ENCODE assay signal across 9 cellular contexts in the genomic region with DNA sequence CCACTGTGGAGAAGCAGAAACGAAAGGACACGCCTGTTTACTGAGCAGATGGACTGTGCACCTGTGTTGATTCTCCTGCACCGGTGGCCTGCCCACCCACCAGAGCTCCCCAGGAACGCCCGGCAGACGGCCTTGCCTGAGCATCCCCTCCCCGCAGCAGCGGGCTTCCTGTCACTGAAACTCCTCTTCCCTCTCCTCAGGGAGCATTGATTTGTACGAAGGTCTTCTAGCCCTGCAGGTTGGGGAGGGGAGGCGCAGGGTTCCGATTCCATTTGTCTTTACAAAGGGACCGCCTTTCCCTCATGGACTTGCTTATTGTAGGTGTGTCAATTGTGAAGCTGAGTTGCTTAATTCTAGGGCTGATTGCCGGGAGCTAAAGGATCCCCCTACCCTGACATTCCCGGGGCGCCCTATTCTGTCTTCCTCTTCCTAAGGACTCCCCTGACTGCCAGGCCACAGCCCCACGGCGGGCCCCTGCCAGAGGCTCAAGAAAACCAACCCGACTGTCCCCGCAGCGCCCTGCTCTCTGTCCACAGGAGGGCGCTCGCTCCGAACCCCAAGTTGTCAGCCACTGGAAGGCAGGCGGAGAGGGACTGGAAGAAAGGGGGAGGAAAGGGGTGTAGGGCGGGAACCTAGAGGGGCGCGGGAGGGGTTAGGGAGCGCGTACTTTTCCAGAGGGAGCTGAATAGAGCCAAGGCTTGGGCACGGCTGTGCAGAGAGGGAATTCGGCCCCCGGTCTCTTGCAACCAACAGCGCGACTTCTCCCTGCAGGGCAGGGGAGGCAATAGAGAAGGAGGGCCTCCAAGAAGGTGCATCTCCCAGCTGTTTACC. TPM values are rescaled to one million over a fixed set of nuclear protein-coding genes. Genes with fewer than 3 reads are reported as not detected.
DNase-seq lines count a peak whose midpoint lies in the region; ATAC-seq and TF ChIP-seq lines count a peak whose summit lies in the region.
"Had no signal": no experiment of that assay in that cellular context is flagged by ENCODE, and none has a peak within 500 bp of the region (broad histone marks: within the 10 kb centered on the region; RNA-seq: fewer than 3 reads in every experiment).

No MANE protein-coding gene starts in this region.

- H3K4me1 ChIP-seq in suprapubic skin: peaks cover 60% of the 10 kb centered on the region

- H3K4me3 ChIP-seq in MG63 (peak overlapping the region; percentile 95), suprapubic skin (peak overlapping the region; percentile 80)

- no peak for TF ChIP-seq EP300 in suprapubic skin (IDR thresholded peaks at IDR 0.05)

- no peaks in the 10 kb centered on the region for H3K27me3 ChIP-seq in MG63
- H3K27me3 ChIP-seq in suprapubic skin: no peaks in the 10 kb centered on the region

- no peak for ATAC-seq in GM19395 (IDR thresholded peaks at IDR 0.05; ENCODE audit: unreplicated experiment)

- 18% methylated on average over 26 of the region's 34 CpGs for WGBS in suprapubic skin

- no peaks in the 10 kb centered on the region for H3K9me3 Mint-ChIP-seq in activated naive CD8-positive, alpha-beta T cell treated with anti-CD3 and anti-CD28 coated beads for 36 hours
- H3K9me3 Mint-ChIP-seq in glutamatergic neuron (ENCODE audit: unreplicated experiment): no peaks in the 10 kb centered on the region

- H3K27me3 Mint-ChIP-seq in activated naive CD8-positive, alpha-beta T cell treated with anti-CD3 and anti-CD28 coated beads for 36 hours: no peaks in the 10 kb centered on the region
- no peaks in the 10 kb centered on the region for H3K27me3 Mint-ChIP-seq in glutamatergic neuron (ENCODE audit: unreplicated experiment)

- TF ChIP-seq CTCF in glutamatergic neuron (IDR thresholded peaks at IDR 0.05; ENCODE audit: partially characterized antibody, unreplicated experiment) (peak; percentile 82), suprapubic skin (IDR thresholded peaks at IDR 0.05) (peak; percentile 94 to 97)

- H3K9me3 ChIP-seq in MG63: no peaks in the 10 kb centered on the region
- H3K9me3 ChIP-seq in suprapubic skin: no peaks in the 10 kb centered on the region

- peak overlapping the region; percentile 99 for H3K27ac ChIP-seq in suprapubic skin
- H3K27ac ChIP-seq: VCaP had no signal

- peak overlapping the region; percentile 93 for H3K4me3 Mint-ChIP-seq in activated naive CD8-positive, alpha-beta T cell treated with anti-CD3 and anti-CD28 coated beads for 36 hours
- H3K4me3 Mint-ChIP-seq in glutamatergic neuron (ENCODE audit: unreplicated experiment): peak overlapping the region; percentile 47

- H3K36me3 Mint-ChIP-seq in activated naive CD8-positive, alpha-beta T cell treated with anti-CD3 and anti-CD28 coated beads for 36 hours: peaks cover 19% of the 10 kb centered on the region
- H3K36me3 Mint-ChIP-seq in glutamatergic neuron (ENCODE audit: unreplicated experiment): no peaks in the 10 kb centered on the region

- DNase-seq in DMS 273 treated with DMSO at 0.1 percent for 48 hours (lab: John Stamatoyannopoulos, UW) (peak; percentile 84), MG63 (peak; percentile 84), SKM-1 treated with dmso at 0.1 percent for 144 hours (lab: John Stamatoyannopoulos, UW; ENCODE audit: unreplicated experiment) (peak; percentile 89), glutamatergic neuron (peak; percentile 87), non-pigmented ciliary epithelial cell (ENCODE audit: low read depth) (peak; percentile 53), suprapubic skin (ENCODE audit: low spot score in 2 of 2) (peak; percentile 95 to 96)
- DNase-seq in activated naive CD8-positive, alpha-beta T cell treated with anti-CD3 and anti-CD28 coated beads for 36 hours: peak; percentile 78

- peak overlapping the region; percentile 90 for H3K27ac Mint-ChIP-seq in activated naive CD8-positive, alpha-beta T cell treated with anti-CD3 and anti-CD28 coated beads for 36 hours
- peak overlapping the region; percentile 44 for H3K27ac Mint-ChIP-seq in glutamatergic neuron (ENCODE audit: unreplicated experiment)

- H3K4me1 Mint-ChIP-seq in activated naive CD8-positive, alpha-beta T cell treated with anti-CD3 and anti-CD28 coated beads for 36 hours: peaks cover 56% of the 10 kb centered on the region
- peaks cover 20% of the 10 kb centered on the region for H3K4me1 Mint-ChIP-seq in glutamatergic neuron (ENCODE audit: low read depth, unreplicated experiment)

- H3K36me3 ChIP-seq in MG63: peaks cover 28% of the 10 kb centered on the region
- no peaks in the 10 kb centered on the region for H3K36me3 ChIP-seq in suprapubic skin

- no peak for TF ChIP-seq POLR2A in suprapubic skin (IDR thresholded peaks at IDR 0.05)

RNA-seq across cellular contexts. Expression of gene S100A6, which starts 2.8 kb away (rescaled TPM):
- total RNA-seq in MG63 (2014; rRNA removed; shearing (Covaris generic); ENCODE audit: low replicate concordance): 474 and 904 TPM in 2 replicates
- 100 to 1,000 TPM; 144 to 155 TPM for total RNA-seq in activated naive CD8-positive, alpha-beta T cell treated with anti-CD3 and anti-CD28 coated beads for 36 hours
- total RNA-seq in glutamatergic neuron (ENCODE audit: unreplicated experiment) (41.9 TPM), suprapubic skin (100 to 1,000 TPM; 135 to 264 (median 241) TPM)

RNA-seq across cellular contexts. Expression of gene S100A5, which starts 7.8 kb away (rescaled TPM):
- not detected in 2 replicates for total RNA-seq in MG63 (2014; rRNA removed; shearing (Covaris generic); ENCODE audit: low replicate concordance)
- total RNA-seq in activated naive CD8-positive, alpha-beta T cell treated with anti-CD3 and anti-CD28 coated beads for 36 hours: 1 to 10 TPM; 1.2 to 1.6 TPM
- total RNA-seq in glutamatergic neuron (ENCODE audit: unreplicated experiment): not detected
- total RNA-seq in suprapubic skin: not detected

RNA-seq across cellular contexts. Expression of gene S100A4, which starts 12.6 kb away (rescaled TPM):
- total RNA-seq in MG63 (2014; rRNA removed; shearing (Covaris generic); ENCODE audit: low replicate concordance): 438 and 702 TPM in 2 replicates
- total RNA-seq in activated naive CD8-positive, alpha-beta T cell treated with anti-CD3 and anti-CD28 coated beads for 36 hours: 10 to 100 TPM; 44.7 to 44.9 TPM
- total RNA-seq in glutamatergic neuron (ENCODE audit: unreplicated experiment) (4.7 TPM), suprapubic skin (100 to 1,000 TPM in 3 of 4 donors, 10 to 100 TPM in 1; 89.3 to 229 (median 175) TPM)

RNA-seq across cellular contexts. Expression of gene S100A3, which starts 16.1 kb away (rescaled TPM):
- total RNA-seq in MG63 (2014; rRNA removed; shearing (Covaris generic); ENCODE audit: low replicate concordance): 0.81 and 3.4 TPM in 2 replicates
- total RNA-seq in activated naive CD8-positive, alpha-beta T cell treated with anti-CD3 and anti-CD28 coated beads for 36 hours: not detected
- total RNA-seq in glutamatergic neuron (ENCODE audit: unreplicated experiment): not detected
- 100 to 1,000 TPM in 1 of 4 donors, 10 to 100 TPM in 2, not detected in 1; 42.6 to 342 (median 88.0) TPM for total RNA-seq in suprapubic skin

RNA-seq across cellular contexts. Expression of gene S100A2, which starts 32.7 kb away (rescaled TPM):
- total RNA-seq in MG63 (2014; rRNA removed; shearing (Covaris generic); ENCODE audit: low replicate concordance): 29.6 and 34.8 TPM in 2 replicates
- under 1 TPM in 1 of 2 experiments, not detected in 1; 0.60 TPM for total RNA-seq in activated naive CD8-positive, alpha-beta T cell treated with anti-CD3 and anti-CD28 coated beads for 36 hours
- total RNA-seq in glutamatergic neuron (ENCODE audit: unreplicated experiment): 1.1 TPM
- 100 to 1,000 TPM; 127 to 519 (median 267) TPM for total RNA-seq in suprapubic skin
